ENCODE assay signal across 1 cellular context in the genomic region with DNA sequence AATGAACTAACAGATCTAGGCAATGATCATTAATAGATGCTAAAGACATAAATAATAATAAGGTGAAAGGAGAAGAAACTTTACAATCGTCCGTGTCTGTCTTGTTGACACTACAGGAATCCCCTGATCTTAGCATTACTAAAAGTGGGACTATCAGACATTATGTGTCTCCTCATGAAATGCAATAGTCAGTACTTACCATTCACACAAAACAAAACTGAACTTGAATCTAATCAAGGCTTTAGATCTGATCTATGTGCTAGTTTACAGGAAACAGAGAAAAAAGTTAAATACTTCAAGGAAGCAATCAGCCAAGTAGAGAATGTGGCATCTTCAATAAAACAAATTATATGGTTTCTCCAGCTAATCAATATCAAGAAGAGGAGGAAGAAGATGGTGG.
TF ChIP-seq lines count a peak whose summit lies in the region.

No MANE protein-coding gene starts in this region.

TF ChIP-seq in SK-N-SH treated with all-trans-retinoic acid at 6 μM for 48 hours, 23 proteins besides CTCF, POLR2A, EP300 and RAD21 (continued from another document):
- TF ChIP-seq ARNTL (CRISPR knock-in tag; IDR thresholded peaks at IDR 0.05; ENCODE audit: borderline replicate concordance, low read depth) (no peak), ZFP30 (CRISPR knock-in tag; IDR thresholded peaks at IDR 0.05) (no peak), RARB (CRISPR knock-in tag; IDR thresholded peaks at IDR 0.05) (no peak), PPARA (CRISPR knock-in tag; IDR thresholded peaks at IDR 0.05; ENCODE audit: borderline replicate concordance) (no peak)
